In genomic region chr2:164693834-164694233, GRCh38 we compare ENCODE assay signal across 26 cellular contexts.
"Had no signal": no experiment of that assay in that cellular context is flagged by ENCODE, and none has a peak within 500 bp of the region (broad histone marks: within the 10 kb centered on the region; RNA-seq: fewer than 3 reads in every experiment).

No MANE protein-coding gene starts in this region.

- H3K27ac Mint-ChIP-seq: activated CD4-positive, alpha-beta memory T cell treated with anti-CD3 and anti-CD28 coated beads for 36 hours; activated CD4-positive, alpha-beta T cell treated with anti-CD3 and anti-CD28 coated beads, Interleukin-2, amount 10 ng/mL, durations not matched to agents 24 days and 14 days; activated naive CD4-positive, alpha-beta T cell treated with anti-CD3 and anti-CD28 coated beads for 36 hours; activated naive CD8-positive, alpha-beta T cell; activated T-helper 17 cell treated with anti-CD3 and anti-CD28 coated beads, Interleukin-2, amount 50 U/mL, for 72 hours; T-helper 1 cell treated with Interleukin-12 subunit alpha and Interleukin-12 subunit beta and Interleukin-4 antibody, amounts not matched to agents 30 μg/mL and 1 μg/mL, for 36 hours had no signal

- H3K4me3 ChIP-seq: cardiac muscle cell had no signal

- H3K27ac ChIP-seq: brain microvascular endothelial cell, cardiac muscle cell had no signal

- H3K27me3 ChIP-seq: brain microvascular endothelial cell, cardiac muscle cell had no signal

- ATAC-seq: activated T-helper 17 cell treated with anti-CD3 and anti-CD28 coated beads, Interleukin-2, amount 50 U/mL, for 72 hours; Panc1; Right ventricle myocardium inferior; WTC11 had no signal

- H3K9me3 Mint-ChIP-seq: activated CD4-positive, alpha-beta memory T cell treated with anti-CD3 and anti-CD28 coated beads for 36 hours; activated CD4-positive, alpha-beta T cell treated with anti-CD3 and anti-CD28 coated beads, Interleukin-2, amount 10 ng/mL, durations not matched to agents 24 days and 14 days; activated naive CD4-positive, alpha-beta T cell treated with anti-CD3 and anti-CD28 coated beads for 36 hours; activated T-helper 17 cell treated with anti-CD3 and anti-CD28 coated beads, Interleukin-2, amount 50 U/mL, for 72 hours; T-helper 1 cell treated with Interleukin-12 subunit alpha and Interleukin-12 subunit beta and Interleukin-4 antibody, amounts not matched to agents 30 μg/mL and 1 μg/mL, for 36 hours; WTC11 had no signal

- H3K4me1 Mint-ChIP-seq: activated CD4-positive, alpha-beta T cell treated with anti-CD3 and anti-CD28 coated beads, Interleukin-2, amount 10 ng/mL, durations not matched to agents 24 days and 14 days; activated T-helper 17 cell treated with anti-CD3 and anti-CD28 coated beads, Interleukin-2, amount 50 U/mL, for 72 hours; WTC11 had no signal

- H3K36me3 Mint-ChIP-seq: activated CD4-positive, alpha-beta memory T cell treated with anti-CD3 and anti-CD28 coated beads for 36 hours; activated naive CD8-positive, alpha-beta T cell; WTC11 had no signal

- H3K36me3 ChIP-seq: brain microvascular endothelial cell, cardiac muscle cell had no signal

- DNase-seq: activated CD4-positive, alpha-beta memory T cell treated with anti-CD3 and anti-CD28 coated beads for 36 hours; activated CD4-positive, alpha-beta T cell treated with anti-CD3 and anti-CD28 coated beads, Interleukin-2, amount 10 ng/mL, durations not matched to agents 24 days and 14 days; activated CD4-positive, CD25-positive, alpha-beta regulatory T cell treated with anti-CD3 and anti-CD28 coated beads, Interleukin-2, amount 50 U/mL, for 72 hours; activated CD8-positive, alpha-beta memory T cell treated with anti-CD3 and anti-CD28 coated beads for 24 hours; activated gamma-delta T cell; activated naive CD4-positive, alpha-beta T cell treated with anti-CD3 and anti-CD28 coated beads for 36 hours; activated T-cell treated with anti-CD3 and anti-CD28 coated beads, Interleukin-2, amount 50 U/mL, for 48 hours; brain microvascular endothelial cell; Karpas-422; MM.1S; NCI-H1105; NCI-H1436; NCI-H1694 treated with DMSO at 0.1 percent for 48 hours; NCI-H2029 treated with DMSO at 0.1 percent for 48 hours; NCI-H345; NCI-H510A; NCI-H526 treated with DMSO at 0.1 percent for 48 hours; NCI-H82; RPMI8226 had no signal

- H3K4me3 Mint-ChIP-seq: activated CD4-positive, alpha-beta memory T cell treated with anti-CD3 and anti-CD28 coated beads for 36 hours; activated CD4-positive, alpha-beta T cell treated with anti-CD3 and anti-CD28 coated beads, Interleukin-2, amount 10 ng/mL, durations not matched to agents 24 days and 14 days; activated naive CD4-positive, alpha-beta T cell treated with anti-CD3 and anti-CD28 coated beads for 36 hours; activated naive CD8-positive, alpha-beta T cell; activated T-helper 17 cell treated with anti-CD3 and anti-CD28 coated beads, Interleukin-2, amount 50 U/mL, for 72 hours; T-helper 1 cell treated with Interleukin-12 subunit alpha and Interleukin-12 subunit beta and Interleukin-4 antibody, amounts not matched to agents 30 μg/mL and 1 μg/mL, for 36 hours; WTC11 had no signal

- H3K27me3 Mint-ChIP-seq: activated CD4-positive, alpha-beta memory T cell treated with anti-CD3 and anti-CD28 coated beads for 36 hours; activated CD4-positive, alpha-beta T cell treated with anti-CD3 and anti-CD28 coated beads, Interleukin-2, amount 10 ng/mL, durations not matched to agents 24 days and 14 days; activated naive CD8-positive, alpha-beta T cell; activated T-helper 17 cell treated with anti-CD3 and anti-CD28 coated beads, Interleukin-2, amount 50 U/mL, for 72 hours had no signal
